In genomic region chr16:86670835-86671234, GRCh38 we compare ENCODE assay signal across 21 cellular contexts.
DNase-seq lines count a peak whose midpoint lies in the region; ATAC-seq and TF ChIP-seq lines count a peak whose summit lies in the region.
"Had no signal": no experiment of that assay in that cellular context is flagged by ENCODE, and none has a peak within 500 bp of the region (broad histone marks: within the 10 kb centered on the region; RNA-seq: fewer than 3 reads in every experiment).

No MANE protein-coding gene starts in this region.

- H4K20me1 ChIP-seq in hepatocyte (ENCODE audit: insufficient read depth, poor library complexity, severe bottlenecking), result no peaks in the 10 kb centered on the region
- no peaks in the 10 kb centered on the region for H4K20me1 ChIP-seq in PC-9 (ENCODE audit: insufficient read depth)
- H4K20me1 ChIP-seq: BLaER1 treated with 17β-estradiol and CSF1 and Interleukin-3, amounts not matched to agents 10 nM and 100 nM had no signal

- no peak for TF ChIP-seq POLR2A in gastrocnemius medialis (IDR thresholded peaks at IDR 0.05)

- no peaks in the 10 kb centered on the region for H3K36me3 ChIP-seq in SJCRH30
- no peaks in the 10 kb centered on the region for H3K36me3 ChIP-seq in hepatocyte (replicated peaks; ENCODE audit: insufficient read depth, low read depth)
- no peaks in the 10 kb centered on the region for H3K36me3 ChIP-seq in gastrocnemius medialis
- H3K36me3 ChIP-seq in PC-9 (ENCODE audit: low read depth), result no peaks in the 10 kb centered on the region
- H3K36me3 ChIP-seq: BLaER1 treated with 17β-estradiol and CSF1 and Interleukin-3, amounts not matched to agents 10 nM and 100 nM had no signal

- POLR2A ChIA-PET in AG04450 (lab: Yijun Ruan, JAX) (interaction anchor here (1.0 to 1.6 kb wide), 4 partner anchors 9 to 95 kb away, joined by 4 to 23 read pairs (median 4); partner anchors contain the start of gene FOXL1), PC-9 (lab: Charles Lee; ENCODE audit: unreplicated experiment) (no interaction called here)

- H3K27me3 ChIP-seq in AG04450 (ENCODE audit: control insufficient read depth, insufficient read depth, low read length) (no peaks in the 10 kb centered on the region), SJCRH30 (no peaks in the 10 kb centered on the region), hepatocyte (peaks cover 9% of the 10 kb centered on the region), gastrocnemius medialis (no peaks in the 10 kb centered on the region), PC-9 (ENCODE audit: insufficient read depth, low read depth) (peaks cover 85% of the 10 kb centered on the region)
- H3K27me3 ChIP-seq: BLaER1 treated with 17β-estradiol and CSF1 and Interleukin-3, amounts not matched to agents 10 nM and 100 nM had no signal

- H3K27ac ChIP-seq in AG04450 (ENCODE audit: low read depth, low read length) (peak overlapping the region; percentile 70), SJCRH30 (no peak overlapping the region), hepatocyte (peak overlapping the region; percentile 58), gastrocnemius medialis (peak overlapping the region; percentile 85 to 96 (median 92)), PC-9 (no peak overlapping the region)
- H3K27ac ChIP-seq: BLaER1 treated with 17β-estradiol and CSF1 and Interleukin-3, amounts not matched to agents 10 nM and 100 nM; KMS-11; RWPE1 had no signal

- no peak overlapping the region for H3K4me3 ChIP-seq in AG04450 (ENCODE audit: low read depth, low read length)
- H3K4me3 ChIP-seq in SJCRH30, result peak overlapping the region; percentile 30
- no peak overlapping the region for H3K4me3 ChIP-seq in hepatocyte
- peak overlapping the region in 3 of 4 donors; percentile 12 to 43 (median 38) for H3K4me3 ChIP-seq in gastrocnemius medialis
- H3K4me3 ChIP-seq in PC-9, result no peak overlapping the region
- H3K4me3 ChIP-seq: BLaER1 treated with 17β-estradiol and CSF1 and Interleukin-3, amounts not matched to agents 10 nM and 100 nM; GM23338 had no signal

- WGBS in hepatocyte (ENCODE audit: low lambda C conversion rate, missing lambda C conversion rate), result 83% methylated on average over 11 of the region's 11 CpGs

- DNase-seq in AG04450 (ENCODE audit: low read depth, low spot score) (no peak), SJCRH30 (no peak), hepatocyte (ENCODE audit: low spot score) (no peak), gastrocnemius medialis (no peak), T1000 (lab: John Stamatoyannopoulos, UW) (no peak), PC-9 (no peak)
- DNase-seq: Calu3; CD8-positive, alpha-beta T cell; GF-D8; NCI-H1417; NCI-H187 treated with DMSO at 0.1 percent for 48 hours; NCI-H345; NCI-H524 treated with DMSO at 0.1 percent for 48 hours; PC-3 had no signal

- H3F3A ChIP-seq in PC-9 (ENCODE audit: insufficient read depth, low read depth), result no peaks in the 10 kb centered on the region

- CTCF ChIA-PET in AG04450 (lab: Charles Lee) (no interaction called here), PC-9 (lab: Charles Lee) (no interaction called here)

- intact Hi-C loops in gastrocnemius medialis (cut with DNase I; ENCODE audit: low total_unique reads), result no loop called here
- intact Hi-C loops in PC-9 (cut with micrococcal nuclease; ENCODE audit: unreplicated experiment), result no loop called here

- ATAC-seq in gastrocnemius medialis, result no peak
- ATAC-seq in GM21576 (IDR thresholded peaks at IDR 0.05; ENCODE audit: unreplicated experiment), result no peak
- no peak for ATAC-seq in GM18907 (IDR thresholded peaks at IDR 0.05; ENCODE audit: unreplicated experiment)
- ATAC-seq: CD8-positive, alpha-beta T cell; HCT116; PC-3 had no signal

- no TSS peak for BruUV-seq in PC-9 (replicated peaks; lab: Mats Ljungman, UMichigan)

- H3K4me1 ChIP-seq in SJCRH30, result no peaks in the 10 kb centered on the region; the same call in 1 of the 2 replicates
- H3K4me1 ChIP-seq in hepatocyte (ENCODE audit: insufficient read depth), result peaks cover 9% of the 10 kb centered on the region
- peaks cover 31 to 55% of the 10 kb centered on the region in 2 donors for H3K4me1 ChIP-seq in gastrocnemius medialis
- H3K4me1 ChIP-seq in PC-9 (replicated peaks; ENCODE audit: insufficient read depth), result no peaks in the 10 kb centered on the region

- H3K9me2 ChIP-seq in hepatocyte (replicated peaks; ENCODE audit: insufficient read depth), result no peaks in the 10 kb centered on the region
- no peaks in the 10 kb centered on the region for H3K9me2 ChIP-seq in PC-9 (ENCODE audit: insufficient read depth)

- in situ Hi-C loops in gastrocnemius medialis (cut with MboI; ENCODE audit: low sequenced_read_pairs in 4 of 4), result no loop called here

- H3K79me2 ChIP-seq in hepatocyte (no peaks in the 10 kb centered on the region), PC-9 (ENCODE audit: low read depth) (no peaks in the 10 kb centered on the region)

- H2AFZ ChIP-seq in hepatocyte (no peak overlapping the region), PC-9 (no peak overlapping the region)
- H2AFZ ChIP-seq: GM23338 had no signal

- peak overlapping the region; percentile 49 for H3K4me2 ChIP-seq in hepatocyte
- H3K4me2 ChIP-seq in PC-9, result no peak overlapping the region
- H3K4me2 ChIP-seq: BLaER1 treated with 17β-estradiol and CSF1 and Interleukin-3, amounts not matched to agents 10 nM and 100 nM; GM23338; KMS-11 had no signal

- H3K9me3 ChIP-seq in AG04450 (ENCODE audit: control insufficient read depth, insufficient read depth, low read length), result no peaks in the 10 kb centered on the region; the same call in 1 of the 2 replicates
- no peaks in the 10 kb centered on the region for H3K9me3 ChIP-seq in SJCRH30 (replicated peaks)
- H3K9me3 ChIP-seq in hepatocyte (ENCODE audit: low read depth), result no peaks in the 10 kb centered on the region
- H3K9me3 ChIP-seq in gastrocnemius medialis, result no peaks in the 10 kb centered on the region
- H3K9me3 ChIP-seq in PC-9 (ENCODE audit: insufficient read depth, low read depth), result no peaks in the 10 kb centered on the region
- H3K9me3 ChIP-seq: BLaER1 treated with 17β-estradiol and CSF1 and Interleukin-3, amounts not matched to agents 10 nM and 100 nM had no signal

- no peak for TF ChIP-seq CTCF in AG04450 (IDR thresholded peaks at IDR 0.05; ENCODE audit: low read depth, low read length)
- TF ChIP-seq CTCF in hepatocyte (IDR thresholded peaks at IDR 0.05; ENCODE audit: poor library complexity), result no peak
- no peak for TF ChIP-seq CTCF in gastrocnemius medialis (IDR thresholded peaks at IDR 0.05 in 4 of 5, conservative IDR thresholded peaks at IDR 0.05 in 1 of 5)
- TF ChIP-seq CTCF in PC-9 (conservative IDR thresholded peaks at IDR 0.05), result no peak

Comparison
In these comparisons a context has a peak if more than half of its experiments do, and no peak if none do; other contexts are left out.
1. H3K27ac ChIP-seq: peak in AG04450 (single experiment), hepatocyte (single experiment) and gastrocnemius medialis (4 of 4); none in SJCRH30 (single experiment) and PC-9 (single experiment).
2. H3K4me3 ChIP-seq: peak in SJCRH30 (single experiment) and gastrocnemius medialis (3 of 4); none in AG04450 (single experiment), hepatocyte (single experiment) and PC-9 (single experiment).